18 cellular contexts compared by ENCODE assay signal in the genomic region with DNA sequence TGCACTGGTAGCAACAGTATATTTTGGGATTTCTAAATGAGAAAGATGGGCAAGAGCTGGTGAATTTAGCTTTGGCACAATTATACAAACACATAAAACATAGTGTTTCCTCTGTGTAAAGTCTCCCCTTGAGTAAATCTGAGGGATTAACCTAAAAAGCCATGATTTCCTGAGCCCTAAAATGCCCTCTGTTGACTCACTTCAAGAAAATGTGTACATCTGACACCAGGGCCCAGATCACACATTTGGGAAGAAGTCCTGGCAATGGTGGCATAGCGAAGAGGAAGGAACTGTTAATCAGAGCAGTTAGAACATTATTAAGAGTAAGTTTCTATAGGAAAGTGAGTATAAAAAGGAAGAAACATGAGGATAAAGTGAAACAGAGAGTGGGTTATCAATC.
"Had no signal": no experiment of that assay in that cellular context is flagged by ENCODE, and none has a peak within 500 bp of the region (broad histone marks: within the 10 kb centered on the region; RNA-seq: fewer than 3 reads in every experiment).

No MANE protein-coding gene starts in this region.

- H3K79me2 ChIP-seq: hepatocyte had no signal

- H3K4me1 Mint-ChIP-seq: activated CD8-positive, alpha-beta memory T cell treated with anti-CD3 and anti-CD28 coated beads, Interleukin-2, amount 10 ng/mL, durations not matched to agents 7 days and 5 days; activated naive CD8-positive, alpha-beta T cell treated with anti-CD3 and anti-CD28 coated beads for 36 hours; stimulated activated naive CD8-positive, alpha-beta T cell treated with anti-CD3 and anti-CD28 coated beads, Interleukin-15, amount 100 ng/mL, for 72 hours had no signal

- H3K36me3 Mint-ChIP-seq: activated CD8-positive, alpha-beta memory T cell treated with anti-CD3 and anti-CD28 coated beads, Interleukin-2, amount 10 ng/mL, durations not matched to agents 7 days and 5 days; activated naive CD8-positive, alpha-beta T cell treated with anti-CD3 and anti-CD28 coated beads for 36 hours had no signal

- H3K4me2 ChIP-seq: hepatocyte had no signal

- H3K9me3 ChIP-seq: pancreas, testis had no signal

- H3K4me1 ChIP-seq: pancreas, testis had no signal

- H3K9me3 Mint-ChIP-seq: activated naive CD8-positive, alpha-beta T cell treated with anti-CD3 and anti-CD28 coated beads for 36 hours had no signal

- H3K27ac Mint-ChIP-seq: activated CD8-positive, alpha-beta memory T cell treated with anti-CD3 and anti-CD28 coated beads, Interleukin-2, amount 10 ng/mL, durations not matched to agents 7 days and 5 days; activated naive CD8-positive, alpha-beta T cell treated with anti-CD3 and anti-CD28 coated beads for 36 hours; activated T-cell treated with anti-CD3 and anti-CD28 coated beads, Interleukin-2, amount 50 U/mL, for 24 hours; dendritic cell treated with granulocyte-macrophage colony-stimulating factor and Interleukin-4, amounts not matched to agents 40 ng/mL and 50 ng/mL, for 4 days; effector memory CD8-positive, alpha-beta T cell; stimulated activated naive CD8-positive, alpha-beta T cell treated with anti-CD3 and anti-CD28 coated beads, Interleukin-15, amount 100 ng/mL, for 72 hours had no signal

- H2AFZ ChIP-seq: hepatocyte had no signal

- H3K36me3 ChIP-seq: pancreas had no signal

- H3K4me3 Mint-ChIP-seq: activated CD8-positive, alpha-beta memory T cell treated with anti-CD3 and anti-CD28 coated beads, Interleukin-2, amount 10 ng/mL, durations not matched to agents 7 days and 5 days; activated naive CD8-positive, alpha-beta T cell treated with anti-CD3 and anti-CD28 coated beads for 36 hours; activated T-cell treated with anti-CD3 and anti-CD28 coated beads, Interleukin-2, amount 50 U/mL, for 24 hours; dendritic cell treated with granulocyte-macrophage colony-stimulating factor and Interleukin-4, amounts not matched to agents 40 ng/mL and 50 ng/mL, for 4 days; effector memory CD8-positive, alpha-beta T cell; stimulated activated naive CD8-positive, alpha-beta T cell treated with anti-CD3 and anti-CD28 coated beads, Interleukin-15, amount 100 ng/mL, for 72 hours had no signal

- FAIRE-seq: kidney, pancreas, urothelium cell line had no signal

- H3K27ac ChIP-seq: epithelial cell of prostate, hepatocyte, pancreas, testis had no signal

- H3K4me3 ChIP-seq: hepatocyte, pancreas, testis had no signal

- H3K27me3 Mint-ChIP-seq: activated CD8-positive, alpha-beta memory T cell treated with anti-CD3 and anti-CD28 coated beads, Interleukin-2, amount 10 ng/mL, durations not matched to agents 7 days and 5 days; activated naive CD8-positive, alpha-beta T cell treated with anti-CD3 and anti-CD28 coated beads for 36 hours; activated T-cell treated with anti-CD3 and anti-CD28 coated beads, Interleukin-2, amount 50 U/mL, for 24 hours; dendritic cell treated with granulocyte-macrophage colony-stimulating factor and Interleukin-4, amounts not matched to agents 40 ng/mL and 50 ng/mL, for 4 days; effector memory CD8-positive, alpha-beta T cell; stimulated activated naive CD8-positive, alpha-beta T cell treated with anti-CD3 and anti-CD28 coated beads, Interleukin-15, amount 100 ng/mL, for 72 hours had no signal

- DNase-seq: activated CD8-positive, alpha-beta memory T cell treated with anti-CD3 and anti-CD28 coated beads, Interleukin-2, amount 10 ng/mL, durations not matched to agents 7 days and 5 days; activated effector memory CD4-positive, alpha-beta T cell treated with anti-CD3 and anti-CD28 coated beads, Interleukin-2, amount 50 U/mL, for 16 hours; activated naive CD8-positive, alpha-beta T cell treated with anti-CD3 and anti-CD28 coated beads for 36 hours; activated T-cell treated with anti-CD3 and anti-CD28 coated beads, Interleukin-2, amount 50 U/mL, for 24 hours; anterior cingulate cortex; cerebellar nuclear complex; effector memory CD8-positive, alpha-beta T cell; mesendoderm; pancreas; stimulated activated CD4-positive, alpha-beta T cell treated with anti-CD3 and anti-CD28 coated beads, Interleukin-15, amount 100 ng/mL, for 24 hours; stimulated activated CD4-positive, alpha-beta T cell treated with anti-CD3 and anti-CD28 coated beads, Interleukin-4, amount 100 ng/mL, for 24 hours; stimulated activated naive CD8-positive, alpha-beta T cell treated with anti-CD3 and anti-CD28 coated beads, Interleukin-15, amount 100 ng/mL, for 72 hours; testis had no signal

- H3K27me3 ChIP-seq: hepatocyte, pancreas, testis had no signal

- ATAC-seq: activated CD8-positive, alpha-beta memory T cell treated with anti-CD3 and anti-CD28 coated beads, Interleukin-2, amount 10 ng/mL, durations not matched to agents 7 days and 5 days; effector memory CD8-positive, alpha-beta T cell; pancreas; stimulated activated naive CD8-positive, alpha-beta T cell treated with anti-CD3 and anti-CD28 coated beads, Interleukin-15, amount 100 ng/mL, for 72 hours had no signal
